8 cellular contexts compared by ENCODE assay signal in genomic region chr9:136784249-136784996, GRCh38. TPM values are rescaled to one million over a fixed set of nuclear protein-coding genes. Genes with fewer than 3 reads are reported as not detected.
DNase-seq lines count a peak whose midpoint lies in the region; ATAC-seq and TF ChIP-seq lines count a peak whose summit lies in the region.

No MANE protein-coding gene starts in this region.

- no peaks in the 10 kb centered on the region for H3K36me3 Mint-ChIP-seq in stimulated activated naive B cell treated with anti-CD40 and anti-IgM and Interleukin-4, amounts not matched to agents 10 μg/mL and 1 μg/mL and 100 μg/mL, for 72 hours

- peak; percentile 42 to 83 (median 64) for TF ChIP-seq CTCF in dorsolateral prefrontal cortex (IDR thresholded peaks at IDR 0.05 in 54 of 56, conservative IDR thresholded peaks at IDR 0.05 in 2 of 56; ENCODE audit: low read depth in 1 of 56, partially characterized antibody in 56 of 56)

- peaks cover 19 to 28% of the 10 kb centered on the region in 2 donors for H3K4me1 Mint-ChIP-seq in stimulated activated naive B cell treated with anti-CD40 and anti-IgM and Interleukin-4, amounts not matched to agents 10 μg/mL and 1 μg/mL and 100 μg/mL, for 72 hours

- H3K27me3 ChIP-seq in dorsolateral prefrontal cortex, result no peaks in the 10 kb centered on the region

- peak overlapping the region in 45 of 59 donors; percentile 7 to 99 (median 71) for H3K27ac ChIP-seq in dorsolateral prefrontal cortex

- H3K4me3 ChIP-seq in dorsolateral prefrontal cortex, result no peak overlapping the region

- H3K27me3 Mint-ChIP-seq in stimulated activated naive B cell treated with anti-CD40 and anti-IgM and Interleukin-4, amounts not matched to agents 10 μg/mL and 1 μg/mL and 100 μg/mL, for 72 hours, result peaks cover 0 to 6% of the 10 kb centered on the region in 2 donors

- peak overlapping the region in 1 of 2 donors; percentile 17 for H3K4me3 Mint-ChIP-seq in stimulated activated naive B cell treated with anti-CD40 and anti-IgM and Interleukin-4, amounts not matched to agents 10 μg/mL and 1 μg/mL and 100 μg/mL, for 72 hours

- DNase-seq in NCI-H748 (lab: John Stamatoyannopoulos, UW; ENCODE audit: unreplicated experiment), result peak; percentile 70
- DNase-seq in NCI-H748 treated with DMSO at 0.1 percent for 48 hours (lab: John Stamatoyannopoulos, UW), result no peak
- DNase-seq in NCI-H1694 (lab: John Stamatoyannopoulos, UW), result peak; percentile 67
- DNase-seq in dorsolateral prefrontal cortex, result no peak
- DNase-seq in stimulated activated naive B cell treated with anti-CD40 and anti-IgM and Interleukin-4, amounts not matched to agents 10 μg/mL and 1 μg/mL and 100 μg/mL, for 72 hours, result no peak

- H3K27ac Mint-ChIP-seq in stimulated activated naive B cell treated with anti-CD40 and anti-IgM and Interleukin-4, amounts not matched to agents 10 μg/mL and 1 μg/mL and 100 μg/mL, for 72 hours, result peak overlapping the region; percentile 75

- H3K9me3 Mint-ChIP-seq in stimulated activated naive B cell treated with anti-CD40 and anti-IgM and Interleukin-4, amounts not matched to agents 10 μg/mL and 1 μg/mL and 100 μg/mL, for 72 hours, result no peaks in the 10 kb centered on the region

- peak; percentile 43 to 58 for ATAC-seq in stimulated activated naive B cell treated with anti-CD40 and anti-IgM and Interleukin-4, amounts not matched to agents 10 μg/mL and 1 μg/mL and 100 μg/mL, for 72 hours (replicated peaks)
- ATAC-seq in activated CD4-positive, CD25-positive, alpha-beta regulatory T cell treated with anti-CD3 and anti-CD28 coated beads, Interleukin-2, amount 50 U/mL, for 24 hours, result no peak
- ATAC-seq in HG03196 (IDR thresholded peaks at IDR 0.05; ENCODE audit: unreplicated experiment) (no peak), GM21515 (IDR thresholded peaks at IDR 0.05; ENCODE audit: unreplicated experiment) (no peak)

- intact Hi-C loops in dorsolateral prefrontal cortex (cut with DNase I), result loop anchor here in 1 of 2 donors (2.0 kb wide), 1 partner anchor 14 kb away; no protein-coding TSS in a partner anchor

RNA-seq across cellular contexts. Expression of gene TMEM141, which starts 6.7 kb away (rescaled TPM):
- 10 to 100 TPM; 37.4 to 81.9 (median 55.2) TPM for total RNA-seq in dorsolateral prefrontal cortex

RNA-seq across cellular contexts. Expression of gene CCDC183, which starts 11.7 kb away (rescaled TPM):
- 10 to 100 TPM in 1 of 120 experiments, 1 to 10 TPM in 116, under 1 TPM in 3; 0.47 to 10.6 (median 3.4) TPM for total RNA-seq in dorsolateral prefrontal cortex

RNA-seq across cellular contexts. Expression of gene LCN15, which starts 20.1 kb away (rescaled TPM):
- 10 to 100 TPM in 2 of 120 experiments, 1 to 10 TPM in 108, under 1 TPM in 10; 0.32 to 11.1 (median 3.0) TPM for total RNA-seq in dorsolateral prefrontal cortex

RNA-seq across cellular contexts. Expression of gene RABL6, which starts 23.3 kb away (rescaled TPM):
- total RNA-seq in dorsolateral prefrontal cortex, result 100 to 1,000 TPM in 114 of 120 experiments, 10 to 100 TPM in 6; 86.8 to 178 (median 121) TPM

RNA-seq across cellular contexts. Expression of gene LCN8, which starts 26.4 kb away (rescaled TPM):
- total RNA-seq in dorsolateral prefrontal cortex, result 1 to 10 TPM in 16 of 120 experiments, under 1 TPM in 58, not detected in 46; 0.16 to 2.8 (median 0.72) TPM

Comparison
In these comparisons a context has a peak if more than half of its experiments do, and no peak if none do; other contexts are left out.
1. DNase-seq: peak in NCI-H748 (single experiment) and NCI-H1694 (single experiment); none in NCI-H748 treated with DMSO at 0.1 percent for 48 hours (single experiment), dorsolateral prefrontal cortex (0 of 10) and stimulated activated naive B cell treated with anti-CD40 and anti-IgM and Interleukin-4, amounts not matched to agents 10 μg/mL and 1 μg/mL and 100 μg/mL, for 72 hours (single experiment).
2. ATAC-seq: peak in stimulated activated naive B cell treated with anti-CD40 and anti-IgM and Interleukin-4, amounts not matched to agents 10 μg/mL and 1 μg/mL and 100 μg/mL, for 72 hours (2 of 2); none in activated CD4-positive, CD25-positive, alpha-beta regulatory T cell treated with anti-CD3 and anti-CD28 coated beads, Interleukin-2, amount 50 U/mL, for 24 hours (0 of 2), HG03196 (single experiment) and GM21515 (single experiment).